In the genomic region with DNA sequence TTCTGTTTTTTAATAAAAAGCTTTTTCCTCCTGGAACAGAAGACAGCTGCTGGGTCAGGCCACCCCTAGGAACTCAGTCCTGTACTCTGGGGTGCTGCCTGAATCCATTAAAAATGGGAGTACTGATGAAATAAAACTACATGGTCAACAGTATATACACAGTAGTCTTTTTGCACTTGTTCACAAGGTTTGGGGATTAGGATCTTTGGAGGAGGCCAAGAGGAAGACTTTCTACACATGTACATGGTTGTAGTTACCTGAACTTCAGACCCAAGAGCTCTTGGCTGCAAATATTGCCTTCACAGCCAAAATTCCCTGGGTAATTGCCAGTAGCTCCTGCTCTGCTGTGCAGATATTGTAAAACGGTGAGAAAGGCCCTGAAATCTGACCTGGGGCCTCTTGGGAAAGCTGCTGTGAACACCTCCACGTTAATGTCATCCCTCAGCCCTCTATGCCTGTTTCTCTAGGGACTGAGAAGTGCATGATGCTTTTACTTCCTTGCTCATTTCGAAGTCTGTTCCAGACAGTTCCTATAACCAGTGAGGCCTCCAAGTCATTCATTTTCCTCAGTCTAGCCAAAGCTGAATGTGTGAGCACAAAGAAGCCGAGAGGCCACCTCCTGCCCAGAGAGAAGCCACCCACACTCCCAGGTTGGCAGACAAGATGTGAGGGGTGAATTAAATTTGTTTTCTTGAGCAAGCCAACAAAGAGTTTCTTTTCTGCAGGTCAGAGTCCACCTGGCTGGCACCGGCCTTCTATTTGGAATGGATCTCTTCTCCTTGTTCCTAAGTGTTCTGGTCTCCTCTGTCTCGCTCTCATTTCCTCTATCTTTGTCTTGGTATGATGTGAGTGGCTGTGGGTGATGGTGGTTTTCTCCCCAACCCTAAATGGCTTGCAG, we compare ENCODE assay signal across 12 cellular contexts. TPM values are rescaled to one million over a fixed set of nuclear protein-coding genes. Genes with fewer than 3 reads are reported as not detected.
A peak's percentile ranks its signal among the peaks of the same experiment; 100 is the strongest.
DNase-seq lines count a peak whose midpoint lies in the region; ATAC-seq and TF ChIP-seq lines count a peak whose summit lies in the region.
"Had no signal": no experiment of that assay in that cellular context is flagged by ENCODE, and none has a peak within 500 bp of the region (broad histone marks: within the 10 kb centered on the region; RNA-seq: fewer than 3 reads in every experiment).

No MANE protein-coding gene starts in this region.

- peak overlapping the region; percentile 37 for H3K27ac ChIP-seq in PC-9
- H3K27ac ChIP-seq in stomach: peak overlapping the region; percentile 79 to 95 (median 86)
- no peak overlapping the region for H3K27ac ChIP-seq in CD8-positive, alpha-beta memory T cell (ENCODE audit: low read depth, low read length)
- H3K27ac ChIP-seq: neutrophil had no signal

- POLR2A ChIA-PET in PC-9 (lab: Charles Lee; ENCODE audit: unreplicated experiment): interaction anchor here (0.6 to 1.1 kb wide), 4 partner anchors 15 to 249 kb away, joined by 3 to 6 read pairs (median 4); no protein-coding TSS in a partner anchor
- POLR2A ChIA-PET in CD8-positive, alpha-beta memory T cell (lab: Charles Lee): no interaction called here

- no peaks in the 10 kb centered on the region for H3K9me2 ChIP-seq in PC-9 (ENCODE audit: insufficient read depth)

- peak overlapping the region; percentile 9 for H3K27ac Mint-ChIP-seq in activated T-cell treated with anti-CD3 and anti-CD28 coated beads, Interleukin-2, amount 50 U/mL, for 24 hours
- H3K27ac Mint-ChIP-seq in activated T-cell treated with anti-CD3 and anti-CD28 coated beads, Interleukin-2, amount 50 U/mL, for 72 hours: no peak overlapping the region
- H3K27ac Mint-ChIP-seq in CD8-positive, alpha-beta memory T cell: peak overlapping the region in 2 of 8 donors; percentile 63 to 69

- peaks cover 47% of the 10 kb centered on the region for H3K36me3 Mint-ChIP-seq in activated T-cell treated with anti-CD3 and anti-CD28 coated beads, Interleukin-2, amount 50 U/mL, for 24 hours (ENCODE audit: low read depth)
- peaks cover 0 to 16% of the 10 kb centered on the region in 2 donors for H3K36me3 Mint-ChIP-seq in activated T-cell treated with anti-CD3 and anti-CD28 coated beads, Interleukin-2, amount 50 U/mL, for 72 hours (ENCODE audit: insufficient read depth in 2 of 2)
- peaks cover 0 to 48% (median 17%) of the 10 kb centered on the region in 3 donors for H3K36me3 Mint-ChIP-seq in CD8-positive, alpha-beta memory T cell

- peaks cover 90% of the 10 kb centered on the region for H3K4me1 ChIP-seq in PC-9 (replicated peaks; ENCODE audit: insufficient read depth)
- peaks cover 68 to 99% (median 85%) of the 10 kb centered on the region in 4 donors for H3K4me1 ChIP-seq in stomach
- H3K4me1 ChIP-seq in CD8-positive, alpha-beta memory T cell (ENCODE audit: insufficient read depth, low read length): no peaks in the 10 kb centered on the region

- no peak for TF ChIP-seq EP300 in stomach (IDR thresholded peaks at IDR 0.05)

- CTCF ChIA-PET in PC-9 (lab: Charles Lee): interaction anchor here (0.6 to 1.1 kb wide), 3 partner anchors 61 to 150 kb away, joined by 4 to 6 read pairs (median 4); no protein-coding TSS in a partner anchor
- CTCF ChIA-PET in CD8-positive, alpha-beta memory T cell (lab: Charles Lee): no interaction called here

- no peak overlapping the region for H3K4me3 Mint-ChIP-seq in activated T-cell treated with anti-CD3 and anti-CD28 coated beads, Interleukin-2, amount 50 U/mL, for 24 hours
- no peak overlapping the region for H3K4me3 Mint-ChIP-seq in activated T-cell treated with anti-CD3 and anti-CD28 coated beads, Interleukin-2, amount 50 U/mL, for 72 hours
- no peak overlapping the region for H3K4me3 Mint-ChIP-seq in CD8-positive, alpha-beta memory T cell
- H3K4me3 Mint-ChIP-seq: stimulated activated naive CD8-positive, alpha-beta T cell treated with anti-CD3 and anti-CD28 coated beads, Interleukin-15, amount 100 ng/mL, for 72 hours had no signal

- peaks cover under 1% of the 10 kb centered on the region for H3K4me1 Mint-ChIP-seq in activated T-cell treated with anti-CD3 and anti-CD28 coated beads, Interleukin-2, amount 50 U/mL, for 24 hours (ENCODE audit: low read depth)
- H3K4me1 Mint-ChIP-seq in activated T-cell treated with anti-CD3 and anti-CD28 coated beads, Interleukin-2, amount 50 U/mL, for 72 hours (ENCODE audit: low read depth): peaks cover 6% of the 10 kb centered on the region
- peaks cover 0 to 3% (median 0%) of the 10 kb centered on the region in 3 donors for H3K4me1 Mint-ChIP-seq in CD8-positive, alpha-beta memory T cell

- DNase-seq in activated T-cell treated with anti-CD3 and anti-CD28 coated beads, Interleukin-2, amount 50 U/mL, for 24 hours: no peak
- DNase-seq in activated T-cell treated with anti-CD3 and anti-CD28 coated beads, Interleukin-2, amount 50 U/mL, for 72 hours: no peak
- no peak for DNase-seq in PC-9
- DNase-seq in left lobe of liver (ENCODE audit: low spot score): peak; percentile 83
- peak; percentile 82 for DNase-seq in stomach
- DNase-seq in CD8-positive, alpha-beta memory T cell: no peak
- no peak for DNase-seq in NCI-H1105 treated with DMSO at 0.1 percent for 48 hours (lab: John Stamatoyannopoulos, UW)
- no peak for DNase-seq in NCI-H1417 (lab: John Stamatoyannopoulos, UW)
- DNase-seq: EL; NCI-H1092 treated with DMSO at 0.1 percent for 48 hours; stimulated activated naive CD8-positive, alpha-beta T cell treated with anti-CD3 and anti-CD28 coated beads, Interleukin-15, amount 100 ng/mL, for 72 hours had no signal

- no peak for TF ChIP-seq POLR2A in stomach (IDR thresholded peaks at IDR 0.05)

- H3F3A ChIP-seq in PC-9 (ENCODE audit: insufficient read depth, low read depth): peaks cover 99% of the 10 kb centered on the region

- H3K9me3 Mint-ChIP-seq in activated T-cell treated with anti-CD3 and anti-CD28 coated beads, Interleukin-2, amount 50 U/mL, for 24 hours: no peaks in the 10 kb centered on the region
- H3K9me3 Mint-ChIP-seq in activated T-cell treated with anti-CD3 and anti-CD28 coated beads, Interleukin-2, amount 50 U/mL, for 72 hours: no peaks in the 10 kb centered on the region
- H3K9me3 Mint-ChIP-seq in CD8-positive, alpha-beta memory T cell: no peaks in the 10 kb centered on the region
- H3K9me3 Mint-ChIP-seq: stimulated activated naive CD8-positive, alpha-beta T cell treated with anti-CD3 and anti-CD28 coated beads, Interleukin-15, amount 100 ng/mL, for 72 hours had no signal

- 0 out of 2 replicates have a peak, but pooled peaks cover 5% of the 10 kb centered on the region for H3K79me2 ChIP-seq in PC-9 (ENCODE audit: low read depth)

- H3K27me3 ChIP-seq in PC-9 (ENCODE audit: insufficient read depth, low read depth) (no peaks in the 10 kb centered on the region), stomach (no peaks in the 10 kb centered on the region)
- no peaks in the 10 kb centered on the region for H3K27me3 ChIP-seq in CD8-positive, alpha-beta memory T cell (ENCODE audit: insufficient read depth, low read length, poor library complexity, severe bottlenecking)
- H3K27me3 ChIP-seq: neutrophil had no signal

- TF ChIP-seq CTCF in PC-9 (conservative IDR thresholded peaks at IDR 0.05) (no peak), stomach (IDR thresholded peaks at IDR 0.05) (no peak)

- H2AFZ ChIP-seq in PC-9: no peak overlapping the region

- H3K9me3 ChIP-seq in PC-9 (ENCODE audit: insufficient read depth, low read depth): no peaks in the 10 kb centered on the region
- no peaks in the 10 kb centered on the region for H3K9me3 ChIP-seq in stomach
- H3K9me3 ChIP-seq in CD8-positive, alpha-beta memory T cell (ENCODE audit: low read length): no peaks in the 10 kb centered on the region
- H3K9me3 ChIP-seq: neutrophil had no signal

- 30 to 52% (median 35%) methylated on average over 6 of the region's 6 CpGs for WGBS in stomach, 5 donors

- peak overlapping the region; percentile 39 for H3K4me2 ChIP-seq in PC-9

- intact Hi-C loops in PC-9 (cut with micrococcal nuclease; ENCODE audit: unreplicated experiment) (loop anchor here (10.0 kb wide), 1 partner anchor 487 kb away; a partner anchor contains a TSS), stomach (cut with DNase I; ENCODE audit: low total_unique reads) (no loop called here)

- H3K36me3 ChIP-seq in PC-9 (ENCODE audit: low read depth) (peaks cover 53% of the 10 kb centered on the region), stomach (peaks cover 15 to 39% (median 33%) of the 10 kb centered on the region in 4 donors)
- H3K36me3 ChIP-seq in CD8-positive, alpha-beta memory T cell (ENCODE audit: insufficient read depth, low read length): peaks cover 32% of the 10 kb centered on the region

- H4K20me1 ChIP-seq in PC-9 (ENCODE audit: insufficient read depth): no peaks in the 10 kb centered on the region

- no peaks in the 10 kb centered on the region for H3K27me3 Mint-ChIP-seq in activated T-cell treated with anti-CD3 and anti-CD28 coated beads, Interleukin-2, amount 50 U/mL, for 24 hours
- H3K27me3 Mint-ChIP-seq in activated T-cell treated with anti-CD3 and anti-CD28 coated beads, Interleukin-2, amount 50 U/mL, for 72 hours (ENCODE audit: low read depth): no peaks in the 10 kb centered on the region
- no peaks in the 10 kb centered on the region for H3K27me3 Mint-ChIP-seq in CD8-positive, alpha-beta memory T cell
- H3K27me3 Mint-ChIP-seq: stimulated activated naive CD8-positive, alpha-beta T cell treated with anti-CD3 and anti-CD28 coated beads, Interleukin-15, amount 100 ng/mL, for 72 hours had no signal

- H3K4me3 ChIP-seq in PC-9 (no peak overlapping the region), stomach (no peak overlapping the region)
- no peak overlapping the region for H3K4me3 ChIP-seq in CD8-positive, alpha-beta memory T cell (ENCODE audit: low read length)

- BruUV-seq in PC-9 (replicated peaks; lab: Mats Ljungman, UMichigan): no TSS peak

- ATAC-seq in activated T-cell treated with anti-CD3 and anti-CD28 coated beads, Interleukin-2, amount 50 U/mL, for 72 hours (replicated peaks in 1 of 2): no peak
- ATAC-seq in left lobe of liver: peak; percentile 38
- ATAC-seq: stimulated activated naive CD8-positive, alpha-beta T cell treated with anti-CD3 and anti-CD28 coated beads, Interleukin-15, amount 100 ng/mL, for 72 hours had no signal

RNA-seq across cellular contexts. Expression of a gene that starts 15.9 kb away (rescaled TPM):
- 10 to 100 TPM; 36.4 to 37.8 TPM for total RNA-seq in activated T-cell treated with anti-CD3 and anti-CD28 coated beads, Interleukin-2, amount 50 U/mL, for 72 hours
- total RNA-seq in PC-9 (2021) (24.4 and 33.5 TPM in 2 replicates), left lobe of liver (15.6 TPM), stomach (10 to 100 TPM in 4 of 5 donors, 1 to 10 TPM in 1; 7.5 to 36.6 (median 23.2) TPM)
- polyA plus RNA-seq in stomach: 10 to 100 TPM in 2 of 3 donors, 1 to 10 TPM in 1; 8.3 to 18.8 (median 16.0) TPM
- total RNA-seq in CD8-positive, alpha-beta memory T cell: 10 to 100 TPM; 48.2 to 48.5 TPM
- polyA plus RNA-seq in CD8-positive, alpha-beta memory T cell: 6.6 TPM

RNA-seq across cellular contexts. Expression of a gene that starts 27.6 kb away (rescaled TPM):
- total RNA-seq in activated T-cell treated with anti-CD3 and anti-CD28 coated beads, Interleukin-2, amount 50 U/mL, for 72 hours: 100 to 1,000 TPM; 148 to 190 TPM
- total RNA-seq in PC-9 (2021) (147 and 212 TPM in 2 replicates), left lobe of liver (43.6 TPM), stomach (100 to 1,000 TPM; 170 to 429 (median 221) TPM)
- polyA plus RNA-seq in stomach: 1,000 to 10,000 TPM in 1 of 3 donors, 100 to 1,000 TPM in 1, 10 to 100 TPM in 1; 63.4 to 1,211 (median 106) TPM
- 100 to 1,000 TPM; 113 to 120 TPM for total RNA-seq in CD8-positive, alpha-beta memory T cell
- 72.5 TPM for polyA plus RNA-seq in CD8-positive, alpha-beta memory T cell

RNA-seq across cellular contexts. Expression of a gene that starts 57.1 kb away (rescaled TPM):
- not detected for total RNA-seq in activated T-cell treated with anti-CD3 and anti-CD28 coated beads, Interleukin-2, amount 50 U/mL, for 72 hours
- 221 and 273 TPM in 2 replicates for total RNA-seq in PC-9 (2021)
- total RNA-seq in left lobe of liver: 326 TPM
- total RNA-seq in stomach: 1,000 to 10,000 TPM in 1 of 5 donors, 100 to 1,000 TPM in 4; 139 to 1,043 (median 270) TPM
- 10 to 100 TPM; 13.6 to 46.4 (median 23.9) TPM for polyA plus RNA-seq in stomach
- total RNA-seq in CD8-positive, alpha-beta memory T cell: under 1 TPM; 0.37 to 0.69 TPM
- not detected for polyA plus RNA-seq in CD8-positive, alpha-beta memory T cell

Comparison
In these comparisons a context has a peak if more than half of its experiments do, and no peak if none do; other contexts are left out.
1. DNase-seq: peak in left lobe of liver (single experiment) and stomach (single experiment); none in activated T-cell treated with anti-CD3 and anti-CD28 coated beads, Interleukin-2, amount 50 U/mL, for 24 hours (single experiment), activated T-cell treated with anti-CD3 and anti-CD28 coated beads, Interleukin-2, amount 50 U/mL, for 72 hours (0 of 2), PC-9 (0 of 2), CD8-positive, alpha-beta memory T cell (0 of 5), NCI-H1105 treated with DMSO at 0.1 percent for 48 hours (single experiment) and NCI-H1417 (0 of 3).
2. RNA of a gene that starts 57.1 kb away (total RNA-seq): 326 TPM in left lobe of liver (single experiment), 139 to 1,043 TPM in stomach and 221 to 273 TPM in PC-9; 0.37 to 0.69 TPM in CD8-positive, alpha-beta memory T cell and not detected in activated T-cell treated with anti-CD3 and anti-CD28 coated beads, Interleukin-2, amount 50 U/mL, for 72 hours; every median in the first group is over 10 times any median in the second.